ENCODE assay signal across 16 cellular contexts in the genomic region with DNA sequence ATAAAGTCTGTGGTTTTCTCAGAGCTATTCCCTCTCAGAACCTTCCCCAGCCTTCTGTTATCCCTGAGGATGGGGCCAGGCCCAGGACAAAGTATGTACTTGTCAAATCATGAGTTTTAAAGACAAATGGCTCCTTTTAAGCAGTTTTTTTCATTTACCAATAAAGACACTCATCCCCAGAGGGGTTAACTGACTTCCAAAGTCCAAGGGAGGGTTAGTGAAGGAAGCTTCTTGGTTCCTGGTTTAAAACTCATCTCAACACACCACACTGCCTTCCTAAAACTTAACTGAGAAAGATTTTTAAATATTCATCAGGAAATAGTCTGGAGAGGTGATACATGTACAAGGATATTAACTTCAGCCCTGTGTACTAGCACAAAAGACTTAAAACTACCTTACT.
"Had no signal": no experiment of that assay in that cellular context is flagged by ENCODE, and none has a peak within 500 bp of the region (broad histone marks: within the 10 kb centered on the region; RNA-seq: fewer than 3 reads in every experiment).

No MANE protein-coding gene starts in this region.

- H3K4me1 Mint-ChIP-seq: WTC11 had no signal

- H3K27me3 Mint-ChIP-seq: natural killer cell treated with Interleukin-12 subunit alpha and Interleukin-12 subunit beta and Interleukin-15 and Interleukin-18, amount 100 ng/mL, for 72 hours; stimulated activated naive B cell treated with anti-CD40 and anti-IgM and Interleukin-4, amounts not matched to agents 10 μg/mL and 1 μg/mL and 100 μg/mL, for 72 hours had no signal

- H3K9me3 ChIP-seq: left lung, pancreas, psoas muscle, right atrium auricular region, testis, upper lobe of right lung had no signal

- H3K9me3 Mint-ChIP-seq: immature natural killer cell; natural killer cell treated with Interleukin-12 subunit alpha and Interleukin-12 subunit beta and Interleukin-15 and Interleukin-18, amount 100 ng/mL, for 72 hours; stimulated activated naive B cell treated with anti-CD40 and anti-IgM and Interleukin-4, amounts not matched to agents 10 μg/mL and 1 μg/mL and 100 μg/mL, for 72 hours; WTC11 had no signal

- H3K36me3 ChIP-seq: left lung, pancreas, right atrium auricular region, upper lobe of right lung had no signal

- H3K4me3 ChIP-seq: coronary artery, left lung, pancreas, psoas muscle, right atrium auricular region, testis, upper lobe of right lung had no signal

- H3K4me3 Mint-ChIP-seq: immature natural killer cell; natural killer cell treated with Interleukin-12 subunit alpha and Interleukin-12 subunit beta and Interleukin-15 and Interleukin-18, amount 100 ng/mL, for 72 hours; stimulated activated naive B cell treated with anti-CD40 and anti-IgM and Interleukin-4, amounts not matched to agents 10 μg/mL and 1 μg/mL and 100 μg/mL, for 72 hours; WTC11 had no signal

- H3K27me3 ChIP-seq: left lung, pancreas, right atrium auricular region, testis, upper lobe of right lung had no signal

- H3K36me3 Mint-ChIP-seq: natural killer cell treated with Interleukin-12 subunit alpha and Interleukin-12 subunit beta and Interleukin-15 and Interleukin-18, amount 100 ng/mL, for 72 hours had no signal

- ATAC-seq: left lung; psoas muscle; stimulated activated naive B cell treated with anti-CD40 and anti-IgM and Interleukin-4, amounts not matched to agents 10 μg/mL and 1 μg/mL and 100 μg/mL, for 72 hours; upper lobe of right lung; WTC11 had no signal

- H3K27ac Mint-ChIP-seq: natural killer cell treated with Interleukin-12 subunit alpha and Interleukin-12 subunit beta and Interleukin-15 and Interleukin-18, amount 100 ng/mL, for 72 hours; stimulated activated naive B cell treated with anti-CD40 and anti-IgM and Interleukin-4, amounts not matched to agents 10 μg/mL and 1 μg/mL and 100 μg/mL, for 72 hours; WTC11 had no signal

- H3K4me1 ChIP-seq: left lung, pancreas, psoas muscle, right atrium auricular region, testis, upper lobe of right lung had no signal

- H3K27ac ChIP-seq: coronary artery, left lung, pancreas, psoas muscle, right atrium auricular region, testis, upper lobe of right lung had no signal

- DNase-seq: activated T-cell treated with anti-CD3 and anti-CD28 coated beads, Interleukin-2, amount 50 U/mL, for 1 hour; amygdala; immature natural killer cell; left lung; pancreas; psoas muscle; stimulated activated CD4-positive, alpha-beta T cell treated with anti-CD3 and anti-CD28 coated beads, Interleukin-2, amount 100 ng/mL, for 24 hours; stimulated activated naive B cell treated with anti-CD40 and anti-IgM and Interleukin-4, amounts not matched to agents 10 μg/mL and 1 μg/mL and 100 μg/mL, for 72 hours; T-helper 1 cell; T-helper 9 cell; testis; upper lobe of right lung had no signal
